ENCODE assay signal across 2 cellular contexts in genomic region chr1:247366345-247366744, GRCh38. TPM values are rescaled to one million over a fixed set of nuclear protein-coding genes. Genes with fewer than 3 reads are reported as not detected.
"Had no signal": no experiment of that assay in that cellular context is flagged by ENCODE, and none has a peak within 500 bp of the region (broad histone marks: within the 10 kb centered on the region; RNA-seq: fewer than 3 reads in every experiment).

No MANE protein-coding gene starts in this region.

RNA-seq across cellular contexts. Expression of gene NLRP3, which starts 49.6 kb away (rescaled TPM):
- total RNA-seq: myocyte had no signal
- polyA plus RNA-seq: hepatocyte had no signal
